In genomic region chr13:101474419-101474957, GRCh38 we compare ENCODE assay signal across 11 cellular contexts. TPM values are rescaled to one million over a fixed set of nuclear protein-coding genes. Genes with fewer than 3 reads are reported as not detected.
DNase-seq lines count a peak whose midpoint lies in the region; ATAC-seq and TF ChIP-seq lines count a peak whose summit lies in the region.
"Had no signal": no experiment of that assay in that cellular context is flagged by ENCODE, and none has a peak within 500 bp of the region (broad histone marks: within the 10 kb centered on the region; RNA-seq: fewer than 3 reads in every experiment).

No MANE protein-coding gene starts in this region.

- peak overlapping the region; percentile 41; the same call in 1 of the 2 replicates for H3K4me2 ChIP-seq in SK-N-SH

- intact Hi-C loops in uterus (cut with DNase I; ENCODE audit: low total_unique reads) = loop anchor here (10.0 kb wide), 1 partner anchor 320 kb away; no protein-coding TSS in a partner anchor

- peak; percentile 21 for ATAC-seq in foreskin keratinocyte
- ATAC-seq: stimulated activated memory B cell treated with anti-CD40 and anti-IgM and Interleukin-4, amounts not matched to agents 10 μg/mL and 1 μg/mL and 100 μg/mL, for 72 hours had no signal

- CTCF ChIA-PET in SK-N-SH (lab: Yijun Ruan, JAX) = interaction anchor here (0.6 to 2.2 kb wide), 4 partner anchors 13 to 330 kb away, joined by 3 to 12 read pairs (median 6); no protein-coding TSS in a partner anchor

- H4K20me1 ChIP-seq in SK-N-SH (ENCODE audit: insufficient read depth) = no peaks in the 10 kb centered on the region

- no peak overlapping the region for H3K9ac ChIP-seq in SK-N-SH

- TF ChIP-seq CTCF in HFF-Myc (IDR thresholded peaks at IDR 0.05; ENCODE audit: low read depth, low read length, missing control alignments) (peak; percentile 61), SK-N-SH (IDR thresholded peaks at IDR 0.05) (peak; percentile 69), foreskin keratinocyte (conservative IDR thresholded peaks at IDR 0.05) (peak; percentile 64), uterus (IDR thresholded peaks at IDR 0.05) (no peak)

- no peaks in the 10 kb centered on the region for H3K9me2 ChIP-seq in SK-N-SH

- WGBS in SK-N-SH (ENCODE audit: low lambda C conversion rate) = 51% methylated on average over 2 of the region's 2 CpGs

- POLR2A ChIA-PET in SK-N-SH (lab: Yijun Ruan, JAX) = no interaction called here

- TF ChIP-seq EP300 in SK-N-SH (IDR thresholded peaks at IDR 0.05; ENCODE audit: borderline replicate concordance in 1 of 2, low read depth in 1 of 2, low read length in 1 of 2) = peak in 1 of 2 experiments; percentile 47; a peak in 1 of 4 replicates

- peak; percentile 69 for DNase-seq in HFF-Myc (ENCODE audit: extremely low read depth, low read depth)
- DNase-seq in SK-N-SH = no peak
- DNase-seq in foreskin keratinocyte = peak in 1 of 2 donors; percentile 23
- peak; percentile 67 for DNase-seq in skeletal muscle cell (ENCODE audit: low read depth)
- no peak for DNase-seq in activated CD4-positive, alpha-beta T cell treated with anti-CD3 and anti-CD28 coated beads for 48 hours
- no peak for DNase-seq in SKM-1 (lab: John Stamatoyannopoulos, UW; ENCODE audit: unreplicated experiment)
- no peak for DNase-seq in uterus
- DNase-seq: activated T-cell treated with anti-CD3 and anti-CD28 coated beads, Interleukin-2, amount 50 U/mL, for 24 hours; NCI-H187 had no signal

- H3K27ac ChIP-seq in SK-N-SH (ENCODE audit: low read depth in 2 of 2, low read length in 1 of 2) (peak overlapping the region in 1 of 2 experiments; percentile 55; a peak in 2 of 4 replicates), foreskin keratinocyte (no peak overlapping the region), uterus (no peak overlapping the region)

- H3K4me1 ChIP-seq in SK-N-SH (ENCODE audit: control insufficient read depth in 1 of 2, insufficient read depth in 2 of 2, low read depth in 1 of 2, low read length in 1 of 2) (peaks cover 7 to 8% of the 10 kb centered on the region in 2 experiments; a peak in 2 of 4 replicates), foreskin keratinocyte (no peaks in the 10 kb centered on the region), uterus (no peaks in the 10 kb centered on the region)

- H3F3A ChIP-seq in SK-N-SH (replicated peaks; ENCODE audit: insufficient read depth) = peaks cover 7% of the 10 kb centered on the region

- TF ChIP-seq POLR2A in uterus (IDR thresholded peaks at IDR 0.05) = no peak

- peaks cover 9% of the 10 kb centered on the region; the same call in 1 of the 2 replicates for H3K9me3 ChIP-seq in SK-N-SH
- no peaks in the 10 kb centered on the region for H3K9me3 ChIP-seq in uterus

- no peak overlapping the region for H2AFZ ChIP-seq in SK-N-SH (ENCODE audit: low read depth)

- peaks cover 61% of the 10 kb centered on the region for H3K79me2 ChIP-seq in SK-N-SH (ENCODE audit: insufficient read depth)

- peak; percentile 75 for TF ChIP-seq RAD21 in SK-N-SH (IDR thresholded peaks at IDR 0.05; ENCODE audit: low read length)

- H3K36me3 ChIP-seq in SK-N-SH (replicated peaks in 1 of 2; ENCODE audit: control insufficient read depth in 1 of 2, insufficient read depth in 2 of 2, low read length in 1 of 2) (peaks cover 0 to 35% of the 10 kb centered on the region in 2 experiments), uterus (no peaks in the 10 kb centered on the region)

- H3K27me3 ChIP-seq in SK-N-SH (ENCODE audit: insufficient read depth) (no peaks in the 10 kb centered on the region), foreskin keratinocyte (no peaks in the 10 kb centered on the region), uterus (no peaks in the 10 kb centered on the region)

- H3K4me3 ChIP-seq in HFF-Myc (replicated peaks; ENCODE audit: low read depth, low read length) = no peak overlapping the region
- H3K4me3 ChIP-seq in SK-N-SH (ENCODE audit: low read depth in 2 of 2, low read length in 1 of 2) = no peak overlapping the region
- no peak overlapping the region for H3K4me3 ChIP-seq in skeletal muscle cell (ENCODE audit: low read depth, low read length)
- H3K4me3 ChIP-seq in uterus = no peak overlapping the region

TF ChIP-seq in SK-N-SH, 30 proteins besides CTCF, POLR2A, EP300 and RAD21:
- TF ChIP-seq NFIC (IDR thresholded peaks at IDR 0.05; ENCODE audit: borderline replicate concordance) (peak; percentile 83), RXRA (IDR thresholded peaks at IDR 0.05; ENCODE audit: borderline replicate concordance, low read depth) (peak; percentile 43; the same call in 1 of the 2 replicates), SIN3A (IDR thresholded peaks at IDR 0.05; ENCODE audit: borderline replicate concordance, low read depth, low read length) (no peak), RFX5 (IDR thresholded peaks at IDR 0.05; ENCODE audit: low read length) (no peak), POLR2AphosphoS5 (IDR thresholded peaks at IDR 0.05; ENCODE audit: low read depth, low read length) (peak; percentile 47; the same call in 1 of the 2 replicates), GABPA (IDR thresholded peaks at IDR 0.05; ENCODE audit: low read depth) (no peak), MXI1 (IDR thresholded peaks at IDR 0.05; ENCODE audit: low read depth, low read length) (no peak), EZH2phosphoT487 (IDR thresholded peaks at IDR 0.05; ENCODE audit: borderline replicate concordance, low read depth) (no peak), TCF12 (IDR thresholded peaks at IDR 0.05) (peak; percentile 54), FOSL2 (IDR thresholded peaks at IDR 0.05; ENCODE audit: borderline replicate concordance, low read depth) (0 out of 2 replicates have a peak, but pooled peaks have one; percentile 13), SMC3 (IDR thresholded peaks at IDR 0.05; ENCODE audit: low read depth, low read length) (peak; percentile 67), MAX (IDR thresholded peaks at IDR 0.05; ENCODE audit: low read depth) (no peak), JUND (IDR thresholded peaks at IDR 0.05) (peak; percentile 25; the same call in 1 of the 2 replicates), ELF1 (IDR thresholded peaks at IDR 0.05) (no peak), ZBTB33 (IDR thresholded peaks at IDR 0.05; ENCODE audit: borderline replicate concordance, low read depth) (no peak), REST (IDR thresholded peaks at IDR 0.05; ENCODE audit: low read depth, low read length) (no peak)

RNA-seq across cellular contexts. Expression of gene ITGBL1, which starts 22.0 kb away (rescaled TPM):
- polyA plus RNA-seq in SK-N-SH (2012; rRNA removed) (78.7 and 90.0 TPM in 2 replicates), foreskin keratinocyte (0.16 and 0.39 TPM in 2 replicates)
- polyA plus RNA-seq in SK-N-SH (2012; cell fraction: cytosol; rRNA removed) = 114 and 131 TPM in 2 replicates
- 52.8 and 78.7 TPM in 2 replicates for polyA plus RNA-seq in SK-N-SH (2012; cell fraction: nucleus; rRNA removed)
- total RNA-seq in foreskin keratinocyte (0.20 and 0.60 TPM in 2 replicates), uterus (10 to 100 TPM in 1 of 4 donors, 1 to 10 TPM in 2, not detected in 1; 1.8 to 19.4 (median 2.6) TPM)
- total RNA-seq: mononuclear cell had no signal

RNA-seq across cellular contexts. Expression of gene NALCN, which starts 58.2 kb away (rescaled TPM):
- polyA plus RNA-seq in SK-N-SH (2012; rRNA removed) (3.0 and 4.5 TPM in 2 replicates), foreskin keratinocyte (0.04 TPM in 1 of 2 replicates, not detected in the other)
- 4.4 TPM in 2 replicates for polyA plus RNA-seq in SK-N-SH (2012; cell fraction: cytosol; rRNA removed)
- 3.2 and 5.1 TPM in 2 replicates for polyA plus RNA-seq in SK-N-SH (2012; cell fraction: nucleus; rRNA removed)
- total RNA-seq in foreskin keratinocyte (0.07 TPM in 1 of 2 replicates, not detected in the other), uterus (10 to 100 TPM in 1 of 4 donors, 1 to 10 TPM in 1, under 1 TPM in 2; under 0.01 to 13.2 (median 1.4) TPM)
- total RNA-seq: mononuclear cell had no signal

Comparison
In these comparisons a context has a peak if more than half of its experiments do, and no peak if none do; other contexts are left out.
1. DNase-seq: peak in HFF-Myc (single experiment) and skeletal muscle cell (single experiment); none in SK-N-SH (single experiment), activated CD4-positive, alpha-beta T cell treated with anti-CD3 and anti-CD28 coated beads for 48 hours (single experiment), SKM-1 (single experiment) and uterus (0 of 2).
2. CTCF ChIP-seq: peak in HFF-Myc (single experiment), SK-N-SH (single experiment) and foreskin keratinocyte (single experiment); none in uterus (0 of 4).